Comparison of ENCODE assay signal across 33 cellular contexts in genomic region chr4:173829565-173829964, GRCh38.
DNase-seq lines count a peak whose midpoint lies in the region; ATAC-seq and TF ChIP-seq lines count a peak whose summit lies in the region.
"Had no signal": no experiment of that assay in that cellular context is flagged by ENCODE, and none has a peak within 500 bp of the region (broad histone marks: within the 10 kb centered on the region; RNA-seq: fewer than 3 reads in every experiment).

No MANE protein-coding gene starts in this region.

- DNase-seq in left lung, result no peak
- no peak for DNase-seq in lower lobe of right lung
- no peak for DNase-seq in upper lobe of right lung
- DNase-seq in OCI-M1 (lab: John Stamatoyannopoulos, UW), result no peak
- no peak for DNase-seq in NCI-H1930 (lab: John Stamatoyannopoulos, UW)
- DNase-seq in WTC11 (ENCODE audit: low spot score), result no peak
- DNase-seq: 8988T; ACHN; AML-193; BE2C; C1 segment of cervical spinal cord; Caco-2; Calu3; CD4-positive, alpha-beta memory T cell; CD4-positive, alpha-beta T cell; CD4-positive, CD25-positive, alpha-beta regulatory T cell; CD8-positive, alpha-beta memory T cell; CD8-positive, alpha-beta T cell; COR-L47; DMS 273 treated with DMSO at 0.1 percent for 48 hours; DMS153; DMS53; DMS79; DMS79 treated with DMSO at 0.1 percent for 48 hours; DND-41; EL had no signal

- TF ChIP-seq CTCF in left lung (IDR thresholded peaks at IDR 0.05) (no peak), lower lobe of right lung (IDR thresholded peaks at IDR 0.05) (no peak), upper lobe of right lung (IDR thresholded peaks at IDR 0.05) (no peak), WTC11 (IDR thresholded peaks at IDR 0.05) (no peak)

- H3K36me3 ChIP-seq in left lung (no peaks in the 10 kb centered on the region), lower lobe of right lung (no peaks in the 10 kb centered on the region), upper lobe of right lung (no peaks in the 10 kb centered on the region)
- H3K36me3 ChIP-seq: BE2C; BLaER1; BLaER1 treated with 17β-estradiol and CSF1 and Interleukin-3, amounts not matched to agents 10 nM and 100 nM had no signal

- no peaks in the 10 kb centered on the region for H3K36me3 Mint-ChIP-seq in WTC11
- H3K36me3 Mint-ChIP-seq: CD14-positive monocyte; CD4-positive, alpha-beta memory T cell; CD4-positive, CD25-positive, alpha-beta regulatory T cell; CD8-positive, alpha-beta memory T cell; CD8-positive, alpha-beta T cell had no signal

- H3K27ac ChIP-seq in left lung (no peak overlapping the region), lower lobe of right lung (no peak overlapping the region), upper lobe of right lung (no peak overlapping the region)
- H3K27ac ChIP-seq: 22Rv1; A549; BLaER1; BLaER1 treated with 17β-estradiol and CSF1 and Interleukin-3, amounts not matched to agents 10 nM and 100 nM; C4-2B had no signal

- ATAC-seq in left lung (peak; percentile 97), lower lobe of right lung (peak; percentile 65 to 83), upper lobe of right lung (peak; percentile 68), WTC11 (no peak)
- ATAC-seq: A549; CD8-positive, alpha-beta T cell had no signal

- H3K27me3 ChIP-seq in left lung (no peaks in the 10 kb centered on the region), lower lobe of right lung (ENCODE audit: low read depth) (no peaks in the 10 kb centered on the region), upper lobe of right lung (no peaks in the 10 kb centered on the region)
- H3K27me3 ChIP-seq: BE2C; BLaER1; BLaER1 treated with 17β-estradiol and CSF1 and Interleukin-3, amounts not matched to agents 10 nM and 100 nM had no signal

- H3K4me1 Mint-ChIP-seq in WTC11, result no peaks in the 10 kb centered on the region
- H3K4me1 Mint-ChIP-seq: B cell; CD14-positive monocyte; CD4-positive, alpha-beta memory T cell; CD4-positive, CD25-positive, alpha-beta regulatory T cell; CD8-positive, alpha-beta memory T cell had no signal

- CTCF ChIA-PET in WTC11 (lab: Charles Lee), result no interaction called here

- H3K4me3 ChIP-seq in left lung (no peak overlapping the region), lower lobe of right lung (no peak overlapping the region), upper lobe of right lung (no peak overlapping the region)
- H3K4me3 ChIP-seq: A549; BLaER1; BLaER1 treated with 17β-estradiol and CSF1 and Interleukin-3, amounts not matched to agents 10 nM and 100 nM had no signal

- peaks cover 8% of the 10 kb centered on the region for H3K9me3 Mint-ChIP-seq in WTC11
- H3K9me3 Mint-ChIP-seq: CD14-positive monocyte; CD4-positive, alpha-beta T cell had no signal

- no peaks in the 10 kb centered on the region for H3K9me3 ChIP-seq in left lung
- no peaks in the 10 kb centered on the region for H3K9me3 ChIP-seq in lower lobe of right lung
- H3K9me3 ChIP-seq in upper lobe of right lung, result no peaks in the 10 kb centered on the region
- H3K9me3 ChIP-seq: A549, BE2C, BLaER1, Caco-2 had no signal

- intact Hi-C loops in left lung (cut with DNase I), result no loop called here
- intact Hi-C loops in lower lobe of right lung (cut with DNase I), result no loop called here
- intact Hi-C loops in upper lobe of right lung (cut with DNase I), result no loop called here

- POLR2A ChIA-PET in WTC11 (lab: Charles Lee), result no interaction called here

- H3K27ac Mint-ChIP-seq in WTC11, result no peak overlapping the region
- H3K27ac Mint-ChIP-seq: B cell; CD14-positive monocyte; CD4-positive, alpha-beta memory T cell; CD4-positive, alpha-beta T cell; CD4-positive, CD25-positive, alpha-beta regulatory T cell; CD8-positive, alpha-beta memory T cell; CD8-positive, alpha-beta T cell had no signal

- H3K4me1 ChIP-seq in left lung, result no peaks in the 10 kb centered on the region
- no peaks in the 10 kb centered on the region for H3K4me1 ChIP-seq in lower lobe of right lung
- no peaks in the 10 kb centered on the region for H3K4me1 ChIP-seq in upper lobe of right lung
- H3K4me1 ChIP-seq: A549; BLaER1; BLaER1 treated with 17β-estradiol and CSF1 and Interleukin-3, amounts not matched to agents 10 nM and 100 nM; Caco-2 had no signal

- H3K27me3 Mint-ChIP-seq in WTC11 (ENCODE audit: low read depth), result no peaks in the 10 kb centered on the region; the same call in 1 of the 2 replicates
- H3K27me3 Mint-ChIP-seq: CD4-positive, alpha-beta memory T cell; CD4-positive, CD25-positive, alpha-beta regulatory T cell; CD8-positive, alpha-beta memory T cell had no signal

- H3K4me3 Mint-ChIP-seq in WTC11, result no peak overlapping the region
- H3K4me3 Mint-ChIP-seq: B cell; CD14-positive monocyte; CD4-positive, alpha-beta memory T cell; CD4-positive, alpha-beta T cell; CD4-positive, CD25-positive, alpha-beta regulatory T cell; CD8-positive, alpha-beta memory T cell; CD8-positive, alpha-beta T cell had no signal

TF ChIP-seq in WTC11, 78 proteins besides CTCF, POLR2A, EP300 and RAD21:
- TF ChIP-seq E2F1 (CRISPR knock-in tag; IDR thresholded peaks at IDR 0.05), result no peak
- TF ChIP-seq SMAD4 (CRISPR knock-in tag; IDR thresholded peaks at IDR 0.05), result no peak
- TF ChIP-seq MYBL2 (CRISPR knock-in tag; IDR thresholded peaks at IDR 0.05), result no peak
- no peak for TF ChIP-seq USF2 (CRISPR knock-in tag; IDR thresholded peaks at IDR 0.05)
- no peak for TF ChIP-seq HMGA2 (CRISPR knock-in tag; IDR thresholded peaks at IDR 0.05)
- no peak for TF ChIP-seq SMAD3 (CRISPR knock-in tag; IDR thresholded peaks at IDR 0.05; ENCODE audit: borderline replicate concordance)
- TF ChIP-seq NFATC4 (CRISPR knock-in tag; IDR thresholded peaks at IDR 0.05), result no peak
- no peak for TF ChIP-seq E2F4 (CRISPR knock-in tag; IDR thresholded peaks at IDR 0.05; ENCODE audit: borderline replicate concordance, low read depth)
- no peak for TF ChIP-seq ETV6 (CRISPR knock-in tag; IDR thresholded peaks at IDR 0.05)
- TF ChIP-seq AR (CRISPR knock-in tag; IDR thresholded peaks at IDR 0.05), result no peak
